In genomic region chr17:5122586-5123342, GRCh38 we compare ENCODE assay signal across 8 cellular contexts. TPM values are rescaled to one million over a fixed set of nuclear protein-coding genes. Genes with fewer than 3 reads are reported as not detected.
A peak's percentile ranks its signal among the peaks of the same experiment; 100 is the strongest.
DNase-seq lines count a peak whose midpoint lies in the region; ATAC-seq and TF ChIP-seq lines count a peak whose summit lies in the region.

No MANE protein-coding gene starts in this region.

- H3K9me3 ChIP-seq in upper lobe of left lung, result no peaks in the 10 kb centered on the region

- peak overlapping the region; percentile 34 to 60 (median 50) for H3K4me3 ChIP-seq in upper lobe of left lung

- no peak for TF ChIP-seq CTCF in upper lobe of left lung (IDR thresholded peaks at IDR 0.05)

- H3K36me3 Mint-ChIP-seq in activated CD4-positive, alpha-beta memory T cell treated with anti-CD3 and anti-CD28 coated beads for 36 hours, result no peaks in the 10 kb centered on the region
- H3K36me3 Mint-ChIP-seq in activated CD4-positive, alpha-beta memory T cell treated with anti-CD3 and anti-CD28 coated beads, Interleukin-2, amount 10 ng/mL, durations not matched to agents 7 days and 5 days (ENCODE audit: low read depth), result no peaks in the 10 kb centered on the region
- no peaks in the 10 kb centered on the region for H3K36me3 Mint-ChIP-seq in dendritic cell treated with granulocyte-macrophage colony-stimulating factor and Interleukin-4, amounts not matched to agents 40 ng/mL and 50 ng/mL, for 4 days (ENCODE audit: low read depth)

- H3K27ac Mint-ChIP-seq in activated CD4-positive, alpha-beta memory T cell treated with anti-CD3 and anti-CD28 coated beads for 36 hours, result no peak overlapping the region
- H3K27ac Mint-ChIP-seq in activated CD4-positive, alpha-beta memory T cell treated with anti-CD3 and anti-CD28 coated beads, Interleukin-2, amount 10 ng/mL, durations not matched to agents 7 days and 5 days, result no peak overlapping the region
- H3K27ac Mint-ChIP-seq in dendritic cell treated with granulocyte-macrophage colony-stimulating factor and Interleukin-4, amounts not matched to agents 40 ng/mL and 50 ng/mL, for 4 days, result no peak overlapping the region

- peak in 1 of 4 donors; percentile 15 for TF ChIP-seq POLR2A in upper lobe of left lung (IDR thresholded peaks at IDR 0.05)

- peak overlapping the region in 1 of 4 donors; percentile 63 for H3K27ac ChIP-seq in upper lobe of left lung

- H3K27me3 ChIP-seq in upper lobe of left lung, result peaks cover 0 to 13% (median 7%) of the 10 kb centered on the region in 4 donors

- intact Hi-C loops in activated CD4-positive, alpha-beta memory T cell treated with anti-CD3 and anti-CD28 coated beads for 36 hours (cut with micrococcal nuclease), result no loop called here
- intact Hi-C loops in dendritic cell treated with granulocyte-macrophage colony-stimulating factor and Interleukin-4, amounts not matched to agents 40 ng/mL and 50 ng/mL, for 4 days (cut with micrococcal nuclease), result no loop called here

- H3K36me3 ChIP-seq in upper lobe of left lung, result no peaks in the 10 kb centered on the region

- CTCF ChIA-PET in activated CD4-positive, alpha-beta memory T cell treated with anti-CD3 and anti-CD28 coated beads for 36 hours (lab: Charles Lee), result interaction anchor here (0.6 to 1.3 kb wide), 2 partner anchors 10 to 60 kb away, joined by 3 read pairs; no protein-coding TSS in a partner anchor
- CTCF ChIA-PET in activated CD4-positive, alpha-beta memory T cell treated with anti-CD3 and anti-CD28 coated beads, Interleukin-2, amount 10 ng/mL, durations not matched to agents 7 days and 5 days (lab: Charles Lee), result interaction anchor here (1.1 kb wide), 1 partner anchor 60 kb away, joined by 4 read pairs; no protein-coding TSS in a partner anchor

- H3K4me1 ChIP-seq in upper lobe of left lung, result peaks cover 10 to 16% (median 13%) of the 10 kb centered on the region in 4 donors

- TF ChIP-seq EP300 in upper lobe of left lung (IDR thresholded peaks at IDR 0.05), result no peak

- H3K4me3 Mint-ChIP-seq in activated CD4-positive, alpha-beta memory T cell treated with anti-CD3 and anti-CD28 coated beads for 36 hours, result peak overlapping the region; percentile 6
- no peak overlapping the region for H3K4me3 Mint-ChIP-seq in activated CD4-positive, alpha-beta memory T cell treated with anti-CD3 and anti-CD28 coated beads, Interleukin-2, amount 10 ng/mL, durations not matched to agents 7 days and 5 days
- H3K4me3 Mint-ChIP-seq in dendritic cell treated with granulocyte-macrophage colony-stimulating factor and Interleukin-4, amounts not matched to agents 40 ng/mL and 50 ng/mL, for 4 days, result peak overlapping the region; percentile 60

- POLR2A ChIA-PET in activated CD4-positive, alpha-beta memory T cell treated with anti-CD3 and anti-CD28 coated beads for 36 hours (lab: Charles Lee), result no interaction called here
- POLR2A ChIA-PET in activated CD4-positive, alpha-beta memory T cell treated with anti-CD3 and anti-CD28 coated beads, Interleukin-2, amount 10 ng/mL, durations not matched to agents 7 days and 5 days (lab: Charles Lee), result no interaction called here

- peak; percentile 22 for DNase-seq in activated CD4-positive, alpha-beta memory T cell treated with anti-CD3 and anti-CD28 coated beads for 36 hours
- DNase-seq in activated CD4-positive, alpha-beta memory T cell treated with anti-CD3 and anti-CD28 coated beads, Interleukin-2, amount 10 ng/mL, durations not matched to agents 7 days and 5 days, result no peak
- DNase-seq in medulla oblongata (ENCODE audit: extremely low spot score) (peak; percentile 35), upper lobe of left lung (peak in 1 of 2 donors; percentile 88), NCI-H345 treated with DMSO at 0.1 percent for 48 hours (lab: John Stamatoyannopoulos, UW; ENCODE audit: unreplicated experiment) (no peak), amniotic stem cell (lab: John Stamatoyannopoulos, UW) (no peak)

- no peaks in the 10 kb centered on the region for H3K9me3 Mint-ChIP-seq in activated CD4-positive, alpha-beta memory T cell treated with anti-CD3 and anti-CD28 coated beads for 36 hours
- H3K9me3 Mint-ChIP-seq in activated CD4-positive, alpha-beta memory T cell treated with anti-CD3 and anti-CD28 coated beads, Interleukin-2, amount 10 ng/mL, durations not matched to agents 7 days and 5 days, result no peaks in the 10 kb centered on the region
- peaks cover 9% of the 10 kb centered on the region for H3K9me3 Mint-ChIP-seq in dendritic cell treated with granulocyte-macrophage colony-stimulating factor and Interleukin-4, amounts not matched to agents 40 ng/mL and 50 ng/mL, for 4 days

- no peaks in the 10 kb centered on the region for H3K4me1 Mint-ChIP-seq in activated CD4-positive, alpha-beta memory T cell treated with anti-CD3 and anti-CD28 coated beads for 36 hours (ENCODE audit: low read depth)
- H3K4me1 Mint-ChIP-seq in activated CD4-positive, alpha-beta memory T cell treated with anti-CD3 and anti-CD28 coated beads, Interleukin-2, amount 10 ng/mL, durations not matched to agents 7 days and 5 days, result peaks cover 2% of the 10 kb centered on the region
- H3K4me1 Mint-ChIP-seq in dendritic cell treated with granulocyte-macrophage colony-stimulating factor and Interleukin-4, amounts not matched to agents 40 ng/mL and 50 ng/mL, for 4 days (ENCODE audit: low read depth), result no peaks in the 10 kb centered on the region

- 2 to 6% methylated on average over 33 to 56 of the region's 75 CpGs for WGBS in upper lobe of left lung, 2 donors

- ATAC-seq in upper lobe of left lung (ENCODE audit: low FRiP score in 2 of 2), result peak; percentile 49 to 73
- no peak for ATAC-seq in HG02852 (IDR thresholded peaks at IDR 0.05; ENCODE audit: unreplicated experiment)

- H3K27me3 Mint-ChIP-seq in activated CD4-positive, alpha-beta memory T cell treated with anti-CD3 and anti-CD28 coated beads for 36 hours, result peaks cover 32% of the 10 kb centered on the region
- peaks cover 49% of the 10 kb centered on the region for H3K27me3 Mint-ChIP-seq in activated CD4-positive, alpha-beta memory T cell treated with anti-CD3 and anti-CD28 coated beads, Interleukin-2, amount 10 ng/mL, durations not matched to agents 7 days and 5 days
- H3K27me3 Mint-ChIP-seq in dendritic cell treated with granulocyte-macrophage colony-stimulating factor and Interleukin-4, amounts not matched to agents 40 ng/mL and 50 ng/mL, for 4 days, result peaks cover 70% of the 10 kb centered on the region

RNA-seq across cellular contexts. Expression of gene USP6, which starts 6.9 kb away (rescaled TPM):
- total RNA-seq in activated CD4-positive, alpha-beta memory T cell treated with anti-CD3 and anti-CD28 coated beads for 36 hours, result under 1 TPM; 0.05 TPM
- under 1 TPM; 0.08 to 0.10 TPM for total RNA-seq in activated CD4-positive, alpha-beta memory T cell treated with anti-CD3 and anti-CD28 coated beads, Interleukin-2, amount 10 ng/mL, durations not matched to agents 7 days and 5 days
- 1 to 10 TPM in 1 of 6 donors, under 1 TPM in 4, not detected in 1; 0.15 to 8.4 (median 0.29) TPM for total RNA-seq in upper lobe of left lung

RNA-seq across cellular contexts. Expression of gene ZNF232, which starts 11.1 kb away (rescaled TPM):
- 10 to 100 TPM; 13.6 to 14.2 TPM for total RNA-seq in activated CD4-positive, alpha-beta memory T cell treated with anti-CD3 and anti-CD28 coated beads for 36 hours
- 1 to 10 TPM; 6.4 to 6.7 TPM for total RNA-seq in activated CD4-positive, alpha-beta memory T cell treated with anti-CD3 and anti-CD28 coated beads, Interleukin-2, amount 10 ng/mL, durations not matched to agents 7 days and 5 days
- 10 to 100 TPM in 2 of 6 donors, 1 to 10 TPM in 4; 5.5 to 27.2 (median 9.4) TPM for total RNA-seq in upper lobe of left lung

RNA-seq across cellular contexts. Expression of gene ZFP3, which starts 44.5 kb away (rescaled TPM):
- total RNA-seq in activated CD4-positive, alpha-beta memory T cell treated with anti-CD3 and anti-CD28 coated beads for 36 hours, result 1 to 10 TPM; 1.8 to 1.9 TPM
- total RNA-seq in activated CD4-positive, alpha-beta memory T cell treated with anti-CD3 and anti-CD28 coated beads, Interleukin-2, amount 10 ng/mL, durations not matched to agents 7 days and 5 days, result 1 to 10 TPM; 2.9 to 3.4 TPM
- total RNA-seq in upper lobe of left lung, result 1 to 10 TPM in 5 of 6 donors, under 1 TPM in 1; 0.89 to 9.7 (median 5.3) TPM

Comparison
In these comparisons a context has a peak if more than half of its experiments do, and no peak if none do; other contexts are left out.
1. DNase-seq: peak in activated CD4-positive, alpha-beta memory T cell treated with anti-CD3 and anti-CD28 coated beads for 36 hours (single experiment) and medulla oblongata (single experiment); none in activated CD4-positive, alpha-beta memory T cell treated with anti-CD3 and anti-CD28 coated beads, Interleukin-2, amount 10 ng/mL, durations not matched to agents 7 days and 5 days (single experiment), NCI-H345 treated with DMSO at 0.1 percent for 48 hours (single experiment) and amniotic stem cell (single experiment).